ENCODE assay signal across 1 cellular context in the genomic region with DNA sequence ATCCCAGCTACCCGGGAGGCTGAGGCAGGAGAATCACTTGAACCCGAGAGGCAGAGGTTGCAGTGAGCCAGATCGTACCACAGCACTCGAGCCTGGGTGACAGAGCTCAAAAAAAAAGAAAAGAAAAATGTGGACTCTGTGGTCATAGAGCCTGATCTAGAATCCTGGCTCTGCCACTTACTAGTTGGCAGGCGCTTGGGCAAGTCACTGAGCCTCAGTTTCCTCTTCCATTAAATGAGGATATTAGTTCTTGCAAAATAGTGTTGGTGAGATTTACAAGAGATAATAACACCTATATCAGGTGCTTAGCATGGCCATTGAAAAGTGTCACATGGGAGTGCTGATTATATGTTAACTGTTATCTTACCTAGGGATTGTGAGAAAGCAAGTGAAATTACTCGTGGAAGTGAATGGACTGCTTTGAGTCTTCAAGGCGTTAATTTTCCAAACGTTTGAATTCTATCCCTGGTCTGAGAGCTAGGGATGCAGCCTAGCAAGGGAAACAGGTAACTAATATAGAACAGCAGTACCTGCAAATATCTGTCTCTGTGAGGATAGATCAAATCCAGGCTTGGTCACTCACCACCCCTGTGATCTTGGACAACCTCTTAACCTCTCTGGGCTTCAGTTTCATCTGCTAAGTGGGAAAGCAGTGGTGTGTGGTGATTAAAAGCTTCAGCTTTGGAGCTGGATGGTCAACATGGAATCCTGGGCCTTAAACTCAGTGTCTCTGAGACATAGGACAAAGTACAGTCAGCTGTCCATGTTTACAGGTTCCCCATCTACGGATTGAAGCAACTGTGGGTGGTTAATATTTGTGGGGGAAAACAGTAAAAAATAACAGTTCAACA.
A peak's percentile ranks its signal among the peaks of the same experiment; 100 is the strongest.
TF ChIP-seq lines count a peak whose summit lies in the region.

No MANE protein-coding gene starts in this region.

TF ChIP-seq in HepG2, 621 proteins besides CTCF, POLR2A, EP300 and RAD21 (continued from another document and continues in another):
- TF ChIP-seq, protein P1, sequence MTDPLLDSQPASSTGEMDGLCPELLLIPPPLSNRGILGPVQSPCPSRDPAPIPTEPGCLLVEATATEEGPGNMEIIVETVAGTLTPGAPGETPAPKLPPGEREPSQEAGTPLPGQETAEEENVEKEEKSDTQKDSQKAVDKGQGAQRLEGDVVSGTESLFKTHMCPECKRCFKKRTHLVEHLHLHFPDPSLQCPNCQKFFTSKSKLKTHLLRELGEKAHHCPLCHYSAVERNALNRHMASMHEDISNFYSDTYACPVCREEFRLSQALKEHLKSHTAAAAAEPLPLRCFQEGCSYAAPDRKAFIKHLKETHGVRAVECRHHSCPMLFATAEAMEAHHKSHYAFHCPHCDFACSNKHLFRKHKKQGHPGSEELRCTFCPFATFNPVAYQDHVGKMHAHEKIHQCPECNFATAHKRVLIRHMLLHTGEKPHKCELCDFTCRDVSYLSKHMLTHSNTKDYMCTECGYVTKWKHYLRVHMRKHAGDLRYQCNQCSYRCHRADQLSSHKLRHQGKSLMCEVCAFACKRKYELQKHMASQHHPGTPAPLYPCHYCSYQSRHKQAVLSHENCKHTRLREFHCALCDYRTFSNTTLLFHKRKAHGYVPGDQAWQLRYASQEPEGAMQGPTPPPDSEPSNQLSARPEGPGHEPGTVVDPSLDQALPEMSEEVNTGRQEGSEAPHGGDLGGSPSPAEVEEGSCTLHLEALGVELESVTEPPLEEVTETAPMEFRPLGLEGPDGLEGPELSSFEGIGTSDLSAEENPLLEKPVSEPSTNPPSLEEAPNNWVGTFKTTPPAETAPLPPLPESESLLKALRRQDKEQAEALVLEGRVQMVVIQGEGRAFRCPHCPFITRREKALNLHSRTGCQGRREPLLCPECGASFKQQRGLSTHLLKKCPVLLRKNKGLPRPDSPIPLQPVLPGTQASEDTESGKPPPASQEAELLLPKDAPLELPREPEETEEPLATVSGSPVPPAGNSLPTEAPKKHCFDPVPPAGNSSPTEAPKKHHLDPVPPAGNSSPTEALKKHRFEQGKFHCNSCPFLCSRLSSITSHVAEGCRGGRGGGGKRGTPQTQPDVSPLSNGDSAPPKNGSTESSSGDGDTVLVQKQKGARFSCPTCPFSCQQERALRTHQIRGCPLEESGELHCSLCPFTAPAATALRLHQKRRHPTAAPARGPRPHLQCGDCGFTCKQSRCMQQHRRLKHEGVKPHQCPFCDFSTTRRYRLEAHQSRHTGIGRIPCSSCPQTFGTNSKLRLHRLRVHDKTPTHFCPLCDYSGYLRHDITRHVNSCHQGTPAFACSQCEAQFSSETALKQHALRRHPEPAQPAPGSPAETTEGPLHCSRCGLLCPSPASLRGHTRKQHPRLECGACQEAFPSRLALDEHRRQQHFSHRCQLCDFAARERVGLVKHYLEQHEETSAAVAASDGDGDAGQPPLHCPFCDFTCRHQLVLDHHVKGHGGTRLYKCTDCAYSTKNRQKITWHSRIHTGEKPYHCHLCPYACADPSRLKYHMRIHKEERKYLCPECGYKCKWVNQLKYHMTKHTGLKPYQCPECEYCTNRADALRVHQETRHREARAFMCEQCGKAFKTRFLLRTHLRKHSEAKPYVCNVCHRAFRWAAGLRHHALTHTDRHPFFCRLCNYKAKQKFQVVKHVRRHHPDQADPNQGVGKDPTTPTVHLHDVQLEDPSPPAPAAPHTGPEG (CRISPR knock-in tag; IDR thresholded peaks at IDR 0.05): no peak
- TF ChIP-seq ATF7 (IDR thresholded peaks at IDR 0.05) (no peak), ATF7 (CRISPR knock-in tag; IDR thresholded peaks at IDR 0.05) (no peak), ZFY (CRISPR knock-in tag; IDR thresholded peaks at IDR 0.05) (peak; percentile 39), GFI1 (CRISPR knock-in tag; IDR thresholded peaks at IDR 0.05; ENCODE audit: borderline replicate concordance) (peak; percentile 70; the same call in 1 of the 2 replicates), ARHGAP35 (CRISPR knock-in tag; IDR thresholded peaks at IDR 0.05; ENCODE audit: borderline replicate concordance) (no peak; the same call in 1 of the 2 replicates), ZNF720 (CRISPR knock-in tag; IDR thresholded peaks at IDR 0.05) (no peak), PAWR (CRISPR knock-in tag; IDR thresholded peaks at IDR 0.05; ENCODE audit: borderline replicate concordance) (no peak), PHB2 (IDR thresholded peaks at IDR 0.05; ENCODE audit: partially characterized antibody) (no peak), ZNF468 (CRISPR knock-in tag; IDR thresholded peaks at IDR 0.05) (peak; percentile 86; the same call in 1 of the 2 replicates), NFIB (CRISPR knock-in tag; IDR thresholded peaks at IDR 0.05; ENCODE audit: borderline replicate concordance) (no peak), ZNF839 (CRISPR knock-in tag; IDR thresholded peaks at IDR 0.05; ENCODE audit: borderline replicate concordance) (no peak), ZNF143 (CRISPR knock-in tag; IDR thresholded peaks at IDR 0.05) (no peak)
- TF ChIP-seq, protein P2, sequence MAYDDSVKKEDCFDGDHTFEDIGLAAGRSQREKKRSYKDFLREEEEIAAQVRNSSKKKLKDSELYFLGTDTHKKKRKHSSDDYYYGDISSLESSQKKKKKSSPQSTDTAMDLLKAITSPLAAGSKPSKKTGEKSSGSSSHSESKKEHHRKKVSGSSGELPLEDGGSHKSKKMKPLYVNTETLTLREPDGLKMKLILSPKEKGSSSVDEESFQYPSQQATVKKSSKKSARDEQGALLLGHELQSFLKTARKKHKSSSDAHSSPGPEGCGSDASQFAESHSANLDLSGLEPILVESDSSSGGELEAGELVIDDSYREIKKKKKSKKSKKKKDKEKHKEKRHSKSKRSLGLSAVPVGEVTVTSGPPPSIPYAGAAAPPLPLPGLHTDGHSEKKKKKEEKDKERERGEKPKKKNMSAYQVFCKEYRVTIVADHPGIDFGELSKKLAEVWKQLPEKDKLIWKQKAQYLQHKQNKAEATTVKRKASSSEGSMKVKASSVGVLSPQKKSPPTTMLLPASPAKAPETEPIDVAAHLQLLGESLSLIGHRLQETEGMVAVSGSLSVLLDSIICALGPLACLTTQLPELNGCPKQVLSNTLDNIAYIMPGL (CRISPR knock-in tag; IDR thresholded peaks at IDR 0.05; ENCODE audit: borderline replicate concordance in 1 of 2, low read depth in 1 of 2): 0 out of 4 replicates have a peak, but pooled peaks of 1 of the 2 experiments have one; percentile 29
- TF ChIP-seq, protein P3, sequence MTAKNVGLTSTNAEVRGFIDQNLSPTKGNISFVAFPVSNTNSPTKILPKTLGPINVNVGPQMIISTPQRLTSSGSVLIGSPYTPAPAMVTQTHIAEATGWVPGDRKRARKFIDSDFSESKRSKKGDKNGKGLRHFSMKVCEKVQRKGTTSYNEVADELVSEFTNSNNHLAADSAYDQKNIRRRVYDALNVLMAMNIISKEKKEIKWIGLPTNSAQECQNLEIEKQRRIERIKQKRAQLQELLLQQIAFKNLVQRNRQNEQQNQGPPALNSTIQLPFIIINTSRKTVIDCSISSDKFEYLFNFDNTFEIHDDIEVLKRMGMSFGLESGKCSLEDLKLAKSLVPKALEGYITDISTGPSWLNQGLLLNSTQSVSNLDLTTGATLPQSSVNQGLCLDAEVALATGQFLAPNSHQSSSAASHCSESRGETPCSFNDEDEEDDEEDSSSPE (CRISPR knock-in tag; IDR thresholded peaks at IDR 0.05): no peak
- TF ChIP-seq, protein P4, sequence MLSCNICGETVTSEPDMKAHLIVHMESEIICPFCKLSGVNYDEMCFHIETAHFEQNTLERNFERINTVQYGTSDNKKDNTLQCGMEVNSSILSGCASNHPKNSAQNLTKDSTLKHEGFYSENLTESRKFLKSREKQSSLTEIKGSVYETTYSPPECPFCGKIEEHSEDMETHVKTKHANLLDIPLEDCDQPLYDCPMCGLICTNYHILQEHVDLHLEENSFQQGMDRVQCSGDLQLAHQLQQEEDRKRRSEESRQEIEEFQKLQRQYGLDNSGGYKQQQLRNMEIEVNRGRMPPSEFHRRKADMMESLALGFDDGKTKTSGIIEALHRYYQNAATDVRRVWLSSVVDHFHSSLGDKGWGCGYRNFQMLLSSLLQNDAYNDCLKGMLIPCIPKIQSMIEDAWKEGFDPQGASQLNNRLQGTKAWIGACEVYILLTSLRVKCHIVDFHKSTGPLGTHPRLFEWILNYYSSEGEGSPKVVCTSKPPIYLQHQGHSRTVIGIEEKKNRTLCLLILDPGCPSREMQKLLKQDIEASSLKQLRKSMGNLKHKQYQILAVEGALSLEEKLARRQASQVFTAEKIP (CRISPR knock-in tag; IDR thresholded peaks at IDR 0.05; ENCODE audit: borderline replicate concordance): no peak
- TF ChIP-seq, protein P5, sequence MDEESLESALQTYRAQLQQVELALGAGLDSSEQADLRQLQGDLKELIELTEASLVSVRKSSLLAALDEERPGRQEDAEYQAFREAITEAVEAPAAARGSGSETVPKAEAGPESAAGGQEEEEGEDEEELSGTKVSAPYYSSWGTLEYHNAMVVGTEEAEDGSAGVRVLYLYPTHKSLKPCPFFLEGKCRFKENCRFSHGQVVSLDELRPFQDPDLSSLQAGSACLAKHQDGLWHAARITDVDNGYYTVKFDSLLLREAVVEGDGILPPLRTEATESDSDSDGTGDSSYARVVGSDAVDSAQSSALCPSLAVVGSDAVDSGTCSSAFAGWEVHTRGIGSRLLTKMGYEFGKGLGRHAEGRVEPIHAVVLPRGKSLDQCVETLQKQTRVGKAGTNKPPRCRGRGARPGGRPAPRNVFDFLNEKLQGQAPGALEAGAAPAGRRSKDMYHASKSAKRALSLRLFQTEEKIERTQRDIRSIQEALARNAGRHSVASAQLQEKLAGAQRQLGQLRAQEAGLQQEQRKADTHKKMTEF (CRISPR knock-in tag; IDR thresholded peaks at IDR 0.05): peak; percentile 65; the same call in 1 of the 2 replicates
- TF ChIP-seq, protein P6, sequence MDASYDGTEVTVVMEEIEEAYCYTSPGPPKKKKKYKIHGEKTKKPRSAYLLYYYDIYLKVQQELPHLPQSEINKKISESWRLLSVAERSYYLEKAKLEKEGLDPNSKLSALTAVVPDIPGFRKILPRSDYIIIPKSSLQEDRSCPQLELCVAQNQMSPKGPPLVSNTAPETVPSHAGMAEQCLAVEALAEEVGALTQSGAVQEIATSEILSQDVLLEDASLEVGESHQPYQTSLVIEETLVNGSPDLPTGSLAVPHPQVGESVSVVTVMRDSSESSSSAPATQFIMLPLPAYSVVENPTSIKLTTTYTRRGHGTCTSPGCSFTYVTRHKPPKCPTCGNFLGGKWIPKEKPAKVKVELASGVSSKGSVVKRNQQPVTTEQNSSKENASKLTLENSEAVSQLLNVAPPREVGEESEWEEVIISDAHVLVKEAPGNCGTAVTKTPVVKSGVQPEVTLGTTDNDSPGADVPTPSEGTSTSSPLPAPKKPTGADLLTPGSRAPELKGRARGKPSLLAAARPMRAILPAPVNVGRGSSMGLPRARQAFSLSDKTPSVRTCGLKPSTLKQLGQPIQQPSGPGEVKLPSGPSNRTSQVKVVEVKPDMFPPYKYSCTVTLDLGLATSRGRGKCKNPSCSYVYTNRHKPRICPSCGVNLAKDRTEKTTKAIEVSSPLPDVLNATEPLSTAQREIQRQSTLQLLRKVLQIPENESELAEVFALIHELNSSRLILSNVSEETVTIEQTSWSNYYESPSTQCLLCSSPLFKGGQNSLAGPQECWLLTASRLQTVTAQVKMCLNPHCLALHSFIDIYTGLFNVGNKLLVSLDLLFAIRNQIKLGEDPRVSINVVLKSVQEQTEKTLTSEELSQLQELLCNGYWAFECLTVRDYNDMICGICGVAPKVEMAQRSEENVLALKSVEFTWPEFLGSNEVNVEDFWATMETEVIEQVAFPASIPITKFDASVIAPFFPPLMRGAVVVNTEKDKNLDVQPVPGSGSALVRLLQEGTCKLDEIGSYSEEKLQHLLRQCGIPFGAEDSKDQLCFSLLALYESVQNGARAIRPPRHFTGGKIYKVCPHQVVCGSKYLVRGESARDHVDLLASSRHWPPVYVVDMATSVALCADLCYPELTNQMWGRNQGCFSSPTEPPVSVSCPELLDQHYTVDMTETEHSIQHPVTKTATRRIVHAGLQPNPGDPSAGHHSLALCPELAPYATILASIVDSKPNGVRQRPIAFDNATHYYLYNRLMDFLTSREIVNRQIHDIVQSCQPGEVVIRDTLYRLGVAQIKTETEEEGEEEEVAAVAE (CRISPR knock-in tag; IDR thresholded peaks at IDR 0.05; ENCODE audit: borderline replicate concordance): no peak
- TF ChIP-seq, protein P7, sequence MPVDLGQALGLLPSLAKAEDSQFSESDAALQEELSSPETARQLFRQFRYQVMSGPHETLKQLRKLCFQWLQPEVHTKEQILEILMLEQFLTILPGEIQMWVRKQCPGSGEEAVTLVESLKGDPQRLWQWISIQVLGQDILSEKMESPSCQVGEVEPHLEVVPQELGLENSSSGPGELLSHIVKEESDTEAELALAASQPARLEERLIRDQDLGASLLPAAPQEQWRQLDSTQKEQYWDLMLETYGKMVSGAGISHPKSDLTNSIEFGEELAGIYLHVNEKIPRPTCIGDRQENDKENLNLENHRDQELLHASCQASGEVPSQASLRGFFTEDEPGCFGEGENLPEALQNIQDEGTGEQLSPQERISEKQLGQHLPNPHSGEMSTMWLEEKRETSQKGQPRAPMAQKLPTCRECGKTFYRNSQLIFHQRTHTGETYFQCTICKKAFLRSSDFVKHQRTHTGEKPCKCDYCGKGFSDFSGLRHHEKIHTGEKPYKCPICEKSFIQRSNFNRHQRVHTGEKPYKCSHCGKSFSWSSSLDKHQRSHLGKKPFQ (CRISPR knock-in tag; IDR thresholded peaks at IDR 0.05; ENCODE audit: insufficient replicate concordance): peak; percentile 4
